In genomic region chr3:53153267-53153823, GRCh38 we compare ENCODE assay signal across 23 cellular contexts.
"Had no signal": no experiment of that assay in that cellular context is flagged by ENCODE, and none has a peak within 500 bp of the region (broad histone marks: within the 10 kb centered on the region; RNA-seq: fewer than 3 reads in every experiment).

No MANE protein-coding gene starts in this region.

- H3K4me3 ChIP-seq: body of pancreas, lung, pancreas, tibial nerve, vagina had no signal

- H3K36me3 Mint-ChIP-seq: activated naive CD8-positive, alpha-beta T cell treated with anti-CD3 and anti-CD28 coated beads for 36 hours; mesothelial cell of epicardium had no signal

- ATAC-seq: activated T-helper 17 cell treated with anti-CD3 and anti-CD28 coated beads, Interleukin-2, amount 50 U/mL, for 72 hours; body of pancreas; foreskin keratinocyte; left colon; pancreas; stimulated activated naive B cell treated with anti-CD40 and anti-IgM and Interleukin-4, amounts not matched to agents 10 μg/mL and 1 μg/mL and 100 μg/mL, for 72 hours had no signal

- H3K27ac Mint-ChIP-seq: activated B cell treated with CpG ODN at 0.5 μM for 24 hours; activated CD4-positive, alpha-beta memory T cell treated with anti-CD3 and anti-CD28 coated beads, Interleukin-2, amount 10 ng/mL, durations not matched to agents 7 days and 5 days; activated naive CD8-positive, alpha-beta T cell treated with anti-CD3 and anti-CD28 coated beads for 36 hours; activated T-helper 17 cell treated with anti-CD3 and anti-CD28 coated beads, Interleukin-2, amount 50 U/mL, for 72 hours; mesothelial cell of epicardium; nephron progenitor cell; stimulated activated naive B cell treated with anti-CD40 and anti-IgM and Interleukin-4, amounts not matched to agents 10 μg/mL and 1 μg/mL and 100 μg/mL, for 72 hours had no signal

- H3K36me3 ChIP-seq: pancreas, tibial nerve, vagina had no signal

- H3K4me3 Mint-ChIP-seq: activated B cell treated with CpG ODN at 0.5 μM for 24 hours; activated CD4-positive, alpha-beta memory T cell treated with anti-CD3 and anti-CD28 coated beads, Interleukin-2, amount 10 ng/mL, durations not matched to agents 7 days and 5 days; activated naive CD8-positive, alpha-beta T cell treated with anti-CD3 and anti-CD28 coated beads for 36 hours; activated T-helper 17 cell treated with anti-CD3 and anti-CD28 coated beads, Interleukin-2, amount 50 U/mL, for 72 hours; mesothelial cell of epicardium; nephron progenitor cell; stimulated activated naive B cell treated with anti-CD40 and anti-IgM and Interleukin-4, amounts not matched to agents 10 μg/mL and 1 μg/mL and 100 μg/mL, for 72 hours had no signal

- H3K27me3 ChIP-seq: body of pancreas, pancreas, vagina had no signal

- DNase-seq: activated B cell treated with CpG ODN at 0.5 μM for 24 hours; activated CD4-positive, alpha-beta memory T cell treated with anti-CD3 and anti-CD28 coated beads, Interleukin-2, amount 10 ng/mL, durations not matched to agents 7 days and 5 days; activated CD4-positive, alpha-beta T cell treated with anti-CD3 and anti-CD28 coated beads for 48 hours; activated naive CD4-positive, alpha-beta T cell; activated naive CD8-positive, alpha-beta T cell treated with anti-CD3 and anti-CD28 coated beads for 36 hours; activated T-cell treated with anti-CD3 and anti-CD28 coated beads, Interleukin-2, amount 50 U/mL, for 1 hour; amygdala; body of pancreas; foreskin keratinocyte; hypothalamus; islet precursor cell; left colon; nephron progenitor cell; retina; stimulated activated naive B cell treated with anti-CD40 and anti-IgM and Interleukin-4, amounts not matched to agents 10 μg/mL and 1 μg/mL and 100 μg/mL, for 72 hours; substantia nigra; SW 1271 had no signal

- H3K27ac ChIP-seq: foreskin keratinocyte, vagina had no signal

- H3K9me3 ChIP-seq: body of pancreas, pancreas, tibial nerve, vagina had no signal

- H3K4me1 Mint-ChIP-seq: activated CD4-positive, alpha-beta memory T cell treated with anti-CD3 and anti-CD28 coated beads, Interleukin-2, amount 10 ng/mL, durations not matched to agents 7 days and 5 days; activated naive CD8-positive, alpha-beta T cell treated with anti-CD3 and anti-CD28 coated beads for 36 hours; activated T-helper 17 cell treated with anti-CD3 and anti-CD28 coated beads, Interleukin-2, amount 50 U/mL, for 72 hours had no signal

- H3K9me3 Mint-ChIP-seq: activated B cell treated with CpG ODN at 0.5 μM for 24 hours; activated CD4-positive, alpha-beta memory T cell treated with anti-CD3 and anti-CD28 coated beads, Interleukin-2, amount 10 ng/mL, durations not matched to agents 7 days and 5 days; activated naive CD8-positive, alpha-beta T cell treated with anti-CD3 and anti-CD28 coated beads for 36 hours; activated T-helper 17 cell treated with anti-CD3 and anti-CD28 coated beads, Interleukin-2, amount 50 U/mL, for 72 hours; mesothelial cell of epicardium; nephron progenitor cell; stimulated activated naive B cell treated with anti-CD40 and anti-IgM and Interleukin-4, amounts not matched to agents 10 μg/mL and 1 μg/mL and 100 μg/mL, for 72 hours had no signal

- H3K4me1 ChIP-seq: foreskin keratinocyte had no signal
